In genomic region chr20:60789399-60789798, GRCh38 we compare ENCODE assay signal across 27 cellular contexts.
"Had no signal": no experiment of that assay in that cellular context is flagged by ENCODE, and none has a peak within 500 bp of the region (broad histone marks: within the 10 kb centered on the region; RNA-seq: fewer than 3 reads in every experiment).

No MANE protein-coding gene starts in this region.

- H3K36me3 ChIP-seq: colonic mucosa, esophagus squamous epithelium, gastrocnemius medialis, heart right ventricle, left lung, lower lobe of right lung had no signal

- H3K27ac ChIP-seq: colonic mucosa, epithelial cell of prostate, esophagus squamous epithelium, gastrocnemius medialis, heart right ventricle, left lung, lower lobe of right lung had no signal

- H3K4me1 ChIP-seq: colonic mucosa, gastrocnemius medialis, heart right ventricle, left lung, lower lobe of right lung had no signal

- H3K4me3 Mint-ChIP-seq: dendritic cell treated with granulocyte-macrophage colony-stimulating factor and Interleukin-4, amounts not matched to agents 40 ng/mL and 50 ng/mL, for 4 days; effector memory CD8-positive, alpha-beta T cell; endodermal cell; mesothelial cell of epicardium had no signal

- H3K27me3 Mint-ChIP-seq: dendritic cell treated with granulocyte-macrophage colony-stimulating factor and Interleukin-4, amounts not matched to agents 40 ng/mL and 50 ng/mL, for 4 days had no signal

- ATAC-seq: effector memory CD8-positive, alpha-beta T cell; esophagus mucosa; gastrocnemius medialis; heart right ventricle; left cardiac atrium; left lung; left ventricle myocardium superior; lower lobe of right lung; mucosa of descending colon had no signal

- H3K9me3 ChIP-seq: colonic mucosa, esophagus squamous epithelium, gastrocnemius medialis, heart right ventricle, left lung, lower lobe of right lung, mucosa of descending colon had no signal

- DNase-seq: colonic mucosa; cortex of kidney; effector CD8-positive, alpha-beta T cell; effector memory CD8-positive, alpha-beta T cell; endodermal cell; erythroblast; esophagus squamous epithelium; foreskin fibroblast; foreskin melanocyte; gastrocnemius medialis; glutamatergic neuron; head of caudate nucleus; heart right ventricle; hippocampal formation; left cardiac atrium; left lung; left ventricle myocardium superior; lower lobe of right lung; mesenchymal stem cell; mucosa of descending colon had no signal

- H3K27ac Mint-ChIP-seq: dendritic cell treated with granulocyte-macrophage colony-stimulating factor and Interleukin-4, amounts not matched to agents 40 ng/mL and 50 ng/mL, for 4 days; effector memory CD8-positive, alpha-beta T cell; endodermal cell; mesothelial cell of epicardium had no signal

- H3K4me3 ChIP-seq: colonic mucosa, esophagus squamous epithelium, gastrocnemius medialis, heart right ventricle, left lung, lower lobe of right lung, mucosa of descending colon had no signal

- H3K4me1 Mint-ChIP-seq: endodermal cell, mesothelial cell of epicardium had no signal

- H3K36me3 Mint-ChIP-seq: mesothelial cell of epicardium had no signal

- H3K9me3 Mint-ChIP-seq: dendritic cell treated with granulocyte-macrophage colony-stimulating factor and Interleukin-4, amounts not matched to agents 40 ng/mL and 50 ng/mL, for 4 days; effector memory CD8-positive, alpha-beta T cell; mesothelial cell of epicardium had no signal

- FAIRE-seq: endometrium, islet of Langerhans, keratinocyte had no signal

- H3K27me3 ChIP-seq: colonic mucosa, esophagus squamous epithelium, gastrocnemius medialis had no signal
